Comparison of ENCODE assay signal across 17 cellular contexts in the genomic region with DNA sequence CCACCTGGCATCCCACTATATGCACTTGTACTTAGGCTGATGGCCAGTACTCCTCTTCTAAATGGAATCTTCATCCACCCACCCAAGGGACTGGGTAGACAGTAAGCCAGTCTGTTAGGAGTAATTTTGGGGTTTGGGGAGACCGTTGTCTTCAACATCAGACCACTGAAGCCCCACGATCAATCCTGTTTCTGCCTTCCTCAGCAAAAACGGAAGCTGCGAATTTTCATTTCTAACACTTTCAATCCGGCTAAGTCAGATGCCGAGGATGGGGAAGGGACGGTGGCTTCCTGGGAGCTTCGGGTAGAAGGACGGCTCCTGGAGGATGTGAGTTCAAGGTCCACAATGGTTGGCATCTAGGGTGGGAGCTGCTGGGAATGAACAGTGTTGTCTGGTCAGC. TPM values are rescaled to one million over a fixed set of nuclear protein-coding genes. Genes with fewer than 3 reads are reported as not detected.
DNase-seq lines count a peak whose midpoint lies in the region; ATAC-seq and TF ChIP-seq lines count a peak whose summit lies in the region.
"Had no signal": no experiment of that assay in that cellular context is flagged by ENCODE, and none has a peak within 500 bp of the region (broad histone marks: within the 10 kb centered on the region; RNA-seq: fewer than 3 reads in every experiment).

No MANE protein-coding gene starts in this region.

- H3K4me3 ChIP-seq in BLaER1: no peak overlapping the region
- H3K4me3 ChIP-seq in GM23248: no peak overlapping the region
- no peak overlapping the region for H3K4me3 ChIP-seq in ascending aorta
- H3K4me3 ChIP-seq in endodermal cell (ENCODE audit: low read length): no peak overlapping the region
- H3K4me3 ChIP-seq: mucosa of descending colon, transverse colon had no signal

- no peaks in the 10 kb centered on the region for H3K9me2 ChIP-seq in GM23248 (ENCODE audit: insufficient read depth)

- H3K36me3 Mint-ChIP-seq in natural killer cell treated with Interleukin-12 subunit alpha and Interleukin-12 subunit beta and Interleukin-15 and Interleukin-18, amount 100 ng/mL, for 72 hours: peaks cover 4% of the 10 kb centered on the region
- peaks cover 58% of the 10 kb centered on the region for H3K36me3 Mint-ChIP-seq in endodermal cell (ENCODE audit: low read depth)

- no peaks in the 10 kb centered on the region for H3K27me3 ChIP-seq in BLaER1
- no peaks in the 10 kb centered on the region for H3K27me3 ChIP-seq in GM23248 (replicated peaks; ENCODE audit: insufficient read depth)
- H3K27me3 ChIP-seq in ascending aorta: no peaks in the 10 kb centered on the region
- H3K27me3 ChIP-seq in endodermal cell (ENCODE audit: control insufficient read depth, insufficient read depth, low read length, poor library complexity, severe bottlenecking): no peaks in the 10 kb centered on the region
- H3K27me3 ChIP-seq: transverse colon had no signal

- H4K20me1 ChIP-seq in BLaER1 (peaks cover 34% of the 10 kb centered on the region), GM23248 (ENCODE audit: insufficient read depth) (no peaks in the 10 kb centered on the region)

- H3K9ac ChIP-seq in BLaER1 (no peak overlapping the region), GM23248 (0 out of 2 replicates have a peak overlapping the region, but pooled peaks have one; percentile 38), endodermal cell (ENCODE audit: extremely low read depth, low read length, poor library complexity, severe bottlenecking) (no peak overlapping the region)

- H3K27me3 Mint-ChIP-seq in natural killer cell treated with Interleukin-12 subunit alpha and Interleukin-12 subunit beta and Interleukin-15 and Interleukin-18, amount 100 ng/mL, for 72 hours: no peaks in the 10 kb centered on the region
- H3K27me3 Mint-ChIP-seq in endodermal cell (ENCODE audit: insufficient read depth): peaks cover 7% of the 10 kb centered on the region
- H3K27me3 Mint-ChIP-seq: T-cell had no signal

- ATAC-seq in natural killer cell treated with Interleukin-12 subunit alpha and Interleukin-12 subunit beta and Interleukin-15 and Interleukin-18, amount 100 ng/mL, for 72 hours: no peak
- no peak for ATAC-seq in HG02884 (IDR thresholded peaks at IDR 0.05; ENCODE audit: unreplicated experiment)
- ATAC-seq in GM18870 (IDR thresholded peaks at IDR 0.05; ENCODE audit: unreplicated experiment): no peak
- ATAC-seq: left cardiac atrium, mucosa of descending colon, T-cell had no signal

- H3K4me3 Mint-ChIP-seq in natural killer cell treated with Interleukin-12 subunit alpha and Interleukin-12 subunit beta and Interleukin-15 and Interleukin-18, amount 100 ng/mL, for 72 hours: peak overlapping the region; percentile 10
- H3K4me3 Mint-ChIP-seq in endodermal cell: no peak overlapping the region
- H3K4me3 Mint-ChIP-seq: CD14-positive monocyte had no signal

- peaks cover 57% of the 10 kb centered on the region for H3K36me3 ChIP-seq in BLaER1
- H3K36me3 ChIP-seq in GM23248 (ENCODE audit: low read depth): peaks cover 18% of the 10 kb centered on the region
- H3K36me3 ChIP-seq in ascending aorta: peaks cover 33 to 55% of the 10 kb centered on the region in 2 donors
- peaks cover 54% of the 10 kb centered on the region for H3K36me3 ChIP-seq in endodermal cell (ENCODE audit: control insufficient read depth, insufficient read depth, low read length)

- intact Hi-C loops in ascending aorta (cut with DNase I): no loop called here

- H3K4me1 ChIP-seq in BLaER1: peaks cover 38% of the 10 kb centered on the region
- peaks cover 31% of the 10 kb centered on the region for H3K4me1 ChIP-seq in GM23248 (ENCODE audit: insufficient read depth)
- H3K4me1 ChIP-seq in ascending aorta: peaks cover 3 to 7% of the 10 kb centered on the region in 2 donors
- no peaks in the 10 kb centered on the region for H3K4me1 ChIP-seq in endodermal cell (ENCODE audit: control insufficient read depth, insufficient read depth, low read length)

- peaks cover 29 to 37% of the 10 kb centered on the region in 2 donors for H3K4me1 Mint-ChIP-seq in natural killer cell treated with Interleukin-12 subunit alpha and Interleukin-12 subunit beta and Interleukin-15 and Interleukin-18, amount 100 ng/mL, for 72 hours (ENCODE audit: low read depth in 2 of 2)
- peaks cover 4% of the 10 kb centered on the region for H3K4me1 Mint-ChIP-seq in endodermal cell

- H3K27ac ChIP-seq in BLaER1: no peak overlapping the region
- peak overlapping the region; percentile 82 for H3K27ac ChIP-seq in GM23248
- peak overlapping the region; percentile 42 to 44 for H3K27ac ChIP-seq in ascending aorta
- no peak overlapping the region for H3K27ac ChIP-seq in endodermal cell (ENCODE audit: low read depth, low read length)
- H3K27ac ChIP-seq: transverse colon had no signal

- peaks cover 39% of the 10 kb centered on the region for H3F3A ChIP-seq in GM23248 (ENCODE audit: insufficient read depth)

- H2AFZ ChIP-seq in GM23248: no peak overlapping the region

- DNase-seq in GM23248 (no peak), ascending aorta (ENCODE audit: low spot score in 2 of 2) (no peak), endodermal cell (no peak), DMS114 treated with DMSO at 0.1 percent for 48 hours (lab: John Stamatoyannopoulos, UW; ENCODE audit: unreplicated experiment) (no peak)
- no peak for DNase-seq in natural killer cell treated with Interleukin-12 subunit alpha and Interleukin-12 subunit beta and Interleukin-15 and Interleukin-18, amount 100 ng/mL, for 72 hours (ENCODE audit: low spot score)
- DNase-seq: foreskin fibroblast; left cardiac atrium; mucosa of descending colon; NCI-H1436; NCI-H2227 treated with DMSO at 0.1 percent for 48 hours; stimulated activated naive CD4-positive, alpha-beta T cell; T-cell; transverse colon had no signal

- H3K79me2 ChIP-seq in GM23248 (ENCODE audit: insufficient read depth): peaks cover 39% of the 10 kb centered on the region

- no peaks in the 10 kb centered on the region for H3K9me3 Mint-ChIP-seq in natural killer cell treated with Interleukin-12 subunit alpha and Interleukin-12 subunit beta and Interleukin-15 and Interleukin-18, amount 100 ng/mL, for 72 hours
- no peaks in the 10 kb centered on the region for H3K9me3 Mint-ChIP-seq in endodermal cell
- H3K9me3 Mint-ChIP-seq: CD14-positive monocyte, T-cell had no signal

- peak overlapping the region; percentile 93 to 95 for H3K27ac Mint-ChIP-seq in natural killer cell treated with Interleukin-12 subunit alpha and Interleukin-12 subunit beta and Interleukin-15 and Interleukin-18, amount 100 ng/mL, for 72 hours
- no peak overlapping the region for H3K27ac Mint-ChIP-seq in endodermal cell

- TF ChIP-seq CTCF in ascending aorta (IDR thresholded peaks at IDR 0.05): no peak
- no peak for TF ChIP-seq CTCF in endodermal cell (conservative IDR thresholded peaks at IDR 0.05)

- 70 to 73% methylated on average over 9 of the region's 9 CpGs for WGBS in GM23248 (ENCODE audit: low coverage in 1 of 2, low lambda C conversion rate in 2 of 2, missing lambda C conversion rate in 2 of 2), 2 experiments
- WGBS in endodermal cell (ENCODE audit: insufficient coverage in 1 of 2, insufficient read length in 1 of 2), 2 experiments: 94 to 96% methylated on average over 8 to 9 of the region's 9 CpGs

- peak overlapping the region; percentile 18; the same call in 1 of the 2 replicates for H3K4me2 ChIP-seq in BLaER1
- no peak overlapping the region for H3K4me2 ChIP-seq in GM23248 (ENCODE audit: unreplicated experiment)

- in situ Hi-C loops in GM23248 (cut with MboI): no loop called here

- H3K9me3 ChIP-seq in BLaER1 (no peaks in the 10 kb centered on the region), GM23248 (ENCODE audit: low read depth) (no peaks in the 10 kb centered on the region), ascending aorta (no peaks in the 10 kb centered on the region), endodermal cell (ENCODE audit: control insufficient read depth, low read length) (no peaks in the 10 kb centered on the region)
- H3K9me3 ChIP-seq: mucosa of descending colon, transverse colon had no signal

RNA-seq across cellular contexts. Expression of a gene that starts 2.0 kb away (rescaled TPM):
- total RNA-seq in GM23248 (2014; rRNA removed; shearing (Covaris generic)): 41.9 and 48.3 TPM in 2 replicates
- polyA plus RNA-seq in GM23248 (2016; fragmentation: Nextera tagmentation; extraction: Ambion mirVana): 6.4 and 8.2 TPM in 2 replicates
- total RNA-seq in ascending aorta: 277 TPM
- 100 to 1,000 TPM in 1 of 2 donors, 10 to 100 TPM in 1; 69.5 to 112 TPM for total RNA-seq in natural killer cell treated with Interleukin-12 subunit alpha and Interleukin-12 subunit beta and Interleukin-15 and Interleukin-18, amount 100 ng/mL, for 72 hours
- 100 to 1,000 TPM; 118 to 125 TPM for total RNA-seq in endodermal cell
- polyA plus RNA-seq in endodermal cell (2013, experiment 1 of 2): 161 TPM
- 129 TPM for polyA plus RNA-seq in endodermal cell (2013, experiment 2 of 2)

RNA-seq across cellular contexts. Expression of a gene that starts 16.6 kb away (rescaled TPM):
- 0.13 TPM in 1 of 2 replicates, not detected in the other for total RNA-seq in GM23248 (2014; rRNA removed; shearing (Covaris generic))
- polyA plus RNA-seq in GM23248 (2016; fragmentation: Nextera tagmentation; extraction: Ambion mirVana): not detected in 2 replicates
- total RNA-seq in ascending aorta (12.2 TPM), endodermal cell (1 to 10 TPM in 1 of 2 donors, under 1 TPM in 1; 0.93 to 1.1 TPM)
- total RNA-seq in natural killer cell treated with Interleukin-12 subunit alpha and Interleukin-12 subunit beta and Interleukin-15 and Interleukin-18, amount 100 ng/mL, for 72 hours: under 1 TPM; 0.36 TPM
- 0.32 TPM for polyA plus RNA-seq in endodermal cell (2013, experiment 1 of 2)
- 0.46 TPM for polyA plus RNA-seq in endodermal cell (2013, experiment 2 of 2)
- polyA plus RNA-seq: CD14-positive monocyte had no signal

RNA-seq across cellular contexts. Expression of a gene that starts 24.9 kb away (rescaled TPM):
- 24.4 and 53.4 TPM in 2 replicates for total RNA-seq in GM23248 (2014; rRNA removed; shearing (Covaris generic))
- 122 and 125 TPM in 2 replicates for polyA plus RNA-seq in GM23248 (2016; fragmentation: Nextera tagmentation; extraction: Ambion mirVana)
- total RNA-seq in ascending aorta (19.8 TPM), endodermal cell (10 to 100 TPM; 26.0 to 26.7 TPM)
- total RNA-seq in natural killer cell treated with Interleukin-12 subunit alpha and Interleukin-12 subunit beta and Interleukin-15 and Interleukin-18, amount 100 ng/mL, for 72 hours: 10 to 100 TPM; 39.9 to 51.2 TPM
- 27.9 TPM for polyA plus RNA-seq in endodermal cell (2013, experiment 1 of 2)
- polyA plus RNA-seq in endodermal cell (2013, experiment 2 of 2): 20.5 TPM

RNA-seq across cellular contexts. Expression of a gene that starts 29.8 kb away (rescaled TPM):
- 0.13 and 1.9 TPM in 2 replicates for total RNA-seq in GM23248 (2014; rRNA removed; shearing (Covaris generic))
- 0.95 and 1.4 TPM in 2 replicates for polyA plus RNA-seq in GM23248 (2016; fragmentation: Nextera tagmentation; extraction: Ambion mirVana)
- total RNA-seq in ascending aorta (not detected), endodermal cell (1 to 10 TPM; 4.2 to 5.2 TPM)
- total RNA-seq in natural killer cell treated with Interleukin-12 subunit alpha and Interleukin-12 subunit beta and Interleukin-15 and Interleukin-18, amount 100 ng/mL, for 72 hours: under 1 TPM in 1 of 2 donors, not detected in 1; 0.17 TPM
- polyA plus RNA-seq in endodermal cell (2013, experiment 1 of 2): 19.3 TPM
- polyA plus RNA-seq in endodermal cell (2013, experiment 2 of 2): 17.1 TPM
- polyA plus RNA-seq: CD14-positive monocyte had no signal

Comparison
In these comparisons a context has a peak if more than half of its experiments do, and no peak if none do; other contexts are left out.
1. H3K27ac ChIP-seq: peak in GM23248 (single experiment) and ascending aorta (2 of 2); none in BLaER1 (single experiment) and endodermal cell (single experiment).